ENCODE assay signal across 1 cellular context in genomic region chr1:109089242-109090015, GRCh38.
TF ChIP-seq lines count a peak whose summit lies in the region.

No MANE protein-coding gene starts in this region.

TF ChIP-seq in HepG2, 621 proteins besides CTCF, POLR2A, EP300 and RAD21 (continues in another document):
- TF ChIP-seq RBAK (CRISPR knock-in tag; IDR thresholded peaks at IDR 0.05) (no peak), PRPF4 (IDR thresholded peaks at IDR 0.05; ENCODE audit: low read depth, low read length, poor library complexity, severe bottlenecking) (peak; percentile 43), ATF7 (IDR thresholded peaks at IDR 0.05) (no peak), ATF7 (CRISPR knock-in tag; IDR thresholded peaks at IDR 0.05) (no peak), KDM2A (CRISPR knock-in tag; IDR thresholded peaks at IDR 0.05; ENCODE audit: borderline replicate concordance, low read depth) (peak; percentile 80; the same call in 1 of the 2 replicates), ZSCAN20 (CRISPR knock-in tag; IDR thresholded peaks at IDR 0.05; ENCODE audit: borderline replicate concordance) (0 out of 2 replicates have a peak, but pooled peaks have one; percentile 45), PITX1 (CRISPR knock-in tag; IDR thresholded peaks at IDR 0.05) (peak; percentile 66; the same call in 1 of the 2 replicates), ZNF335 (CRISPR knock-in tag; IDR thresholded peaks at IDR 0.05) (peak; percentile 82; the same call in 1 of the 2 replicates), ZBTB43 (CRISPR knock-in tag; conservative IDR thresholded peaks at IDR 0.05) (no peak), DBP (CRISPR knock-in tag; IDR thresholded peaks at IDR 0.05; ENCODE audit: not compliant biosample characterization) (no peak), XRCC5 (optimal IDR thresholded peaks at IDR 0.05; ENCODE audit: low read length) (peak; percentile 95), ETV5 (CRISPR knock-in tag; IDR thresholded peaks at IDR 0.05; ENCODE audit: borderline replicate concordance) (peak; percentile 73), TBP (CRISPR knock-in tag; IDR thresholded peaks at IDR 0.05) (no peak), ZNF121 (CRISPR knock-in tag; IDR thresholded peaks at IDR 0.05) (no peak), PHB2 (IDR thresholded peaks at IDR 0.05; ENCODE audit: partially characterized antibody) (no peak), SP5 (CRISPR knock-in tag; IDR thresholded peaks at IDR 0.05; ENCODE audit: borderline replicate concordance, low read depth) (0 out of 2 replicates have a peak, but pooled peaks have one; percentile 30), SOX13 (IDR thresholded peaks at IDR 0.05) (no peak), SOX13 (CRISPR knock-in tag; conservative IDR thresholded peaks at IDR 0.05 in 1 of 2, IDR thresholded peaks at IDR 0.05 in 1 of 2) (no peak), HOXA7 (CRISPR knock-in tag; IDR thresholded peaks at IDR 0.05) (no peak), UBTF (CRISPR knock-in tag; IDR thresholded peaks at IDR 0.05) (0 out of 2 replicates have a peak, but pooled peaks have one; percentile 23), ZNF546 (CRISPR knock-in tag; conservative IDR thresholded peaks at IDR 0.05) (0 out of 2 replicates have a peak, but pooled peaks have one; percentile 27), ZNF691 (CRISPR knock-in tag; IDR thresholded peaks at IDR 0.05; ENCODE audit: borderline replicate concordance, low read depth) (no peak), CREB1 (IDR thresholded peaks at IDR 0.05) (no peak), CREB1 (CRISPR knock-in tag; IDR thresholded peaks at IDR 0.05) (peak; percentile 51; the same call in 1 of the 2 replicates), FOXA1 (IDR thresholded peaks at IDR 0.05) (no peak), FOXA1 (CRISPR knock-in tag; IDR thresholded peaks at IDR 0.05) (0 out of 2 replicates have a peak, but pooled peaks have one; percentile 13), TSC22D2 (CRISPR knock-in tag; IDR thresholded peaks at IDR 0.05; ENCODE audit: borderline replicate concordance) (peak; percentile 88; the same call in 1 of the 2 replicates), ELF1 (CRISPR knock-in tag; IDR thresholded peaks at IDR 0.05) (peak; percentile 60), BHLHE40 (IDR thresholded peaks at IDR 0.05; ENCODE audit: low read length) (0 out of 2 replicates have a peak, but pooled peaks have one; percentile 31), SMYD3 (CRISPR knock-in tag; IDR thresholded peaks at IDR 0.05) (no peak)
- TF ChIP-seq, protein P1, sequence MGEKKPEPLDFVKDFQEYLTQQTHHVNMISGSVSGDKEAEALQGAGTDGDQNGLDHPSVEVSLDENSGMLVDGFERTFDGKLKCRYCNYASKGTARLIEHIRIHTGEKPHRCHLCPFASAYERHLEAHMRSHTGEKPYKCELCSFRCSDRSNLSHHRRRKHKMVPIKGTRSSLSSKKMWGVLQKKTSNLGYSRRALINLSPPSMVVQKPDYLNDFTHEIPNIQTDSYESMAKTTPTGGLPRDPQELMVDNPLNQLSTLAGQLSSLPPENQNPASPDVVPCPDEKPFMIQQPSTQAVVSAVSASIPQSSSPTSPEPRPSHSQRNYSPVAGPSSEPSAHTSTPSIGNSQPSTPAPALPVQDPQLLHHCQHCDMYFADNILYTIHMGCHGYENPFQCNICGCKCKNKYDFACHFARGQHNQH (CRISPR knock-in tag; IDR thresholded peaks at IDR 0.05) = peak; percentile 69
- TF ChIP-seq, protein P2, sequence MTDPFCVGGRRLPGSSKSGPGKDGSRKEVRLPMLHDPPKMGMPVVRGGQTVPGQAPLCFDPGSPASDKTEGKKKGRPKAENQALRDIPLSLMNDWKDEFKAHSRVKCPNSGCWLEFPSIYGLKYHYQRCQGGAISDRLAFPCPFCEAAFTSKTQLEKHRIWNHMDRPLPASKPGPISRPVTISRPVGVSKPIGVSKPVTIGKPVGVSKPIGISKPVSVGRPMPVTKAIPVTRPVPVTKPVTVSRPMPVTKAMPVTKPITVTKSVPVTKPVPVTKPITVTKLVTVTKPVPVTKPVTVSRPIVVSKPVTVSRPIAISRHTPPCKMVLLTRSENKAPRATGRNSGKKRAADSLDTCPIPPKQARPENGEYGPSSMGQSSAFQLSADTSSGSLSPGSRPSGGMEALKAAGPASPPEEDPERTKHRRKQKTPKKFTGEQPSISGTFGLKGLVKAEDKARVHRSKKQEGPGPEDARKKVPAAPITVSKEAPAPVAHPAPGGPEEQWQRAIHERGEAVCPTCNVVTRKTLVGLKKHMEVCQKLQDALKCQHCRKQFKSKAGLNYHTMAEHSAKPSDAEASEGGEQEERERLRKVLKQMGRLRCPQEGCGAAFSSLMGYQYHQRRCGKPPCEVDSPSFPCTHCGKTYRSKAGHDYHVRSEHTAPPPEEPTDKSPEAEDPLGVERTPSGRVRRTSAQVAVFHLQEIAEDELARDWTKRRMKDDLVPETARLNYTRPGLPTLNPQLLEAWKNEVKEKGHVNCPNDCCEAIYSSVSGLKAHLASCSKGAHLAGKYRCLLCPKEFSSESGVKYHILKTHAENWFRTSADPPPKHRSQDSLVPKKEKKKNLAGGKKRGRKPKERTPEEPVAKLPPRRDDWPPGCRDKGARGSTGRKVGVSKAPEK (CRISPR knock-in tag; IDR thresholded peaks at IDR 0.05; ENCODE audit: borderline replicate concordance) = no peak
- TF ChIP-seq, protein P3, sequence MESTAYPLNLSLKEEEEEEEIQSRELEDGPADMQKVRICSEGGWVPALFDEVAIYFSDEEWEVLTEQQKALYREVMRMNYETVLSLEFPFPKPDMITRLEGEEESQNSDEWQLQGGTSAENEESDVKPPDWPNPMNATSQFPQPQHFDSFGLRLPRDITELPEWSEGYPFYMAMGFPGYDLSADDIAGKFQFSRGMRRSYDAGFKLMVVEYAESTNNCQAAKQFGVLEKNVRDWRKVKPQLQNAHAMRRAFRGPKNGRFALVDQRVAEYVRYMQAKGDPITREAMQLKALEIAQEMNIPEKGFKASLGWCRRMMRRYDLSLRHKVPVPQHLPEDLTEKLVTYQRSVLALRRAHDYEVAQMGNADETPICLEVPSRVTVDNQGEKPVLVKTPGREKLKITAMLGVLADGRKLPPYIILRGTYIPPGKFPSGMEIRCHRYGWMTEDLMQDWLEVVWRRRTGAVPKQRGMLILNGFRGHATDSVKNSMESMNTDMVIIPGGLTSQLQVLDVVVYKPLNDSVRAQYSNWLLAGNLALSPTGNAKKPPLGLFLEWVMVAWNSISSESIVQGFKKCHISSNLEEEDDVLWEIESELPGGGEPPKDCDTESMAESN (CRISPR knock-in tag; conservative IDR thresholded peaks at IDR 0.05) = no peak
- TF ChIP-seq, protein P4, sequence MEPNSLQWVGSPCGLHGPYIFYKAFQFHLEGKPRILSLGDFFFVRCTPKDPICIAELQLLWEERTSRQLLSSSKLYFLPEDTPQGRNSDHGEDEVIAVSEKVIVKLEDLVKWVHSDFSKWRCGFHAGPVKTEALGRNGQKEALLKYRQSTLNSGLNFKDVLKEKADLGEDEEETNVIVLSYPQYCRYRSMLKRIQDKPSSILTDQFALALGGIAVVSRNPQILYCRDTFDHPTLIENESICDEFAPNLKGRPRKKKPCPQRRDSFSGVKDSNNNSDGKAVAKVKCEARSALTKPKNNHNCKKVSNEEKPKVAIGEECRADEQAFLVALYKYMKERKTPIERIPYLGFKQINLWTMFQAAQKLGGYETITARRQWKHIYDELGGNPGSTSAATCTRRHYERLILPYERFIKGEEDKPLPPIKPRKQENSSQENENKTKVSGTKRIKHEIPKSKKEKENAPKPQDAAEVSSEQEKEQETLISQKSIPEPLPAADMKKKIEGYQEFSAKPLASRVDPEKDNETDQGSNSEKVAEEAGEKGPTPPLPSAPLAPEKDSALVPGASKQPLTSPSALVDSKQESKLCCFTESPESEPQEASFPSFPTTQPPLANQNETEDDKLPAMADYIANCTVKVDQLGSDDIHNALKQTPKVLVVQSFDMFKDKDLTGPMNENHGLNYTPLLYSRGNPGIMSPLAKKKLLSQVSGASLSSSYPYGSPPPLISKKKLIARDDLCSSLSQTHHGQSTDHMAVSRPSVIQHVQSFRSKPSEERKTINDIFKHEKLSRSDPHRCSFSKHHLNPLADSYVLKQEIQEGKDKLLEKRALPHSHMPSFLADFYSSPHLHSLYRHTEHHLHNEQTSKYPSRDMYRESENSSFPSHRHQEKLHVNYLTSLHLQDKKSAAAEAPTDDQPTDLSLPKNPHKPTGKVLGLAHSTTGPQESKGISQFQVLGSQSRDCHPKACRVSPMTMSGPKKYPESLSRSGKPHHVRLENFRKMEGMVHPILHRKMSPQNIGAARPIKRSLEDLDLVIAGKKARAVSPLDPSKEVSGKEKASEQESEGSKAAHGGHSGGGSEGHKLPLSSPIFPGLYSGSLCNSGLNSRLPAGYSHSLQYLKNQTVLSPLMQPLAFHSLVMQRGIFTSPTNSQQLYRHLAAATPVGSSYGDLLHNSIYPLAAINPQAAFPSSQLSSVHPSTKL (CRISPR knock-in tag; IDR thresholded peaks at IDR 0.05) = 0 out of 2 replicates have a peak, but pooled peaks have one; percentile 55
- TF ChIP-seq, protein P5, sequence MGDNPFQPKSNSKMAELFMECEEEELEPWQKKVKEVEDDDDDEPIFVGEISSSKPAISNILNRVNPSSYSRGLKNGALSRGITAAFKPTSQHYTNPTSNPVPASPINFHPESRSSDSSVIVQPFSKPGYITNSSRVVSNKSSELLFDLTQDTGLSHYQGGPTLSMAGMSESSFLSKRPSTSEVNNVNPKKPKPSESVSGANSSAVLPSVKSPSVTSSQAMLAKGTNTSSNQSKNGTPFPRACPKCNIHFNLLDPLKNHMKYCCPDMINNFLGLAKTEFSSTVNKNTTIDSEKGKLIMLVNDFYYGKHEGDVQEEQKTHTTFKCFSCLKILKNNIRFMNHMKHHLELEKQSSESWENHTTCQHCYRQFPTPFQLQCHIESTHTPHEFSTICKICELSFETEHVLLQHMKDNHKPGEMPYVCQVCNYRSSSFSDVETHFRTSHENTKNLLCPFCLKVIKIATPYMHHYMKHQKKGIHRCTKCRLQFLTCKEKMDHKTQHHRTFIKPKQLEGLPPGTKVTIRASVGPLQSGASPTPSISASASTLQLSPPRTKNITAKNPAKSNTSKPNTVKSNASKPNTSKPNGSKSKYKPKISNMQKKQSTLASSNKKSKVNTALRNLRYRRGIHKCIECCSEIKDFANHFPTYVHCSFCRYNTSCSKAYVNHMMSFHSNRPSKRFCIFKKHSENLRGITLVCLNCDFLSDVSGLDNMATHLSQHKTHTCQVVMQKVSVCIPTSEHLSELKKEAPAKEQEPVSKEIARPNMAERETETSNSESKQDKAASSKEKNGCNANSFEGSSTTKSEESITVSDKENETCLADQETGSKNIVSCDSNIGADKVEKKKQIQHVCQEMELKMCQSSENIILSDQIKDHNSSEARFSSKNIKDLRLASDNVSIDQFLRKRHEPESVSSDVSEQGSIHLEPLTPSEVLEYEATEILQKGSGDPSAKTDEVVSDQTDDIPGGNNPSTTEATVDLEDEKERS (CRISPR knock-in tag; IDR thresholded peaks at IDR 0.05) = no peak
